In genomic region chr2:98464772-98465310, GRCh38 we compare ENCODE assay signal across 8 cellular contexts. TPM values are rescaled to one million over a fixed set of nuclear protein-coding genes. Genes with fewer than 3 reads are reported as not detected.
A peak's percentile ranks its signal among the peaks of the same experiment; 100 is the strongest.
DNase-seq lines count a peak whose midpoint lies in the region; ATAC-seq, FAIRE-seq and TF ChIP-seq lines count a peak whose summit lies in the region.

No MANE protein-coding gene starts in this region.

- no peak overlapping the region for H2BK12ac ChIP-seq in H9 (ENCODE audit: insufficient read length, low read depth, low read length)

- intact Hi-C loops in dendritic cell treated with granulocyte-macrophage colony-stimulating factor and Interleukin-4, amounts not matched to agents 40 ng/mL and 50 ng/mL, for 4 days (cut with micrococcal nuclease): loop anchor here (1.0 to 2.0 kb wide), 2 partner anchors 10 to 44 kb away; no protein-coding TSS in a partner anchor
- intact Hi-C loops in ascending aorta (cut with DNase I): no loop called here

- no CpG with 5 or more reads among the region's 12 CpGs for WGBS in H9 (ENCODE audit: extremely low coverage, insufficient read length, low lambda C conversion rate)
- 58 to 74% (median 59%) methylated on average over 12 of the region's 12 CpGs for WGBS in small intestine, 3 donors

- H2BK120ac ChIP-seq in H9 (ENCODE audit: low read depth, low read length, poor library complexity, severe bottlenecking): no peak overlapping the region

- no peaks in the 10 kb centered on the region for H3K23me2 ChIP-seq in H9 (ENCODE audit: insufficient read length, low read depth, low read length, poor library complexity, severe bottlenecking)

- peaks cover 7% of the 10 kb centered on the region; the same call in 1 of the 2 replicates for H3K79me2 ChIP-seq in H9 (ENCODE audit: insufficient read depth, low read length)

- no peak overlapping the region for H2BK20ac ChIP-seq in H9 (ENCODE audit: low read depth, low read length, poor library complexity, severe bottlenecking)

- TF ChIP-seq CTCF in H9 (conservative IDR thresholded peaks at IDR 0.05) (no peak), NB4 (IDR thresholded peaks at IDR 0.05; ENCODE audit: low read depth, low read length) (no peak), ascending aorta (IDR thresholded peaks at IDR 0.05) (no peak)

- H3K23ac ChIP-seq in H9 (ENCODE audit: insufficient read length, low read depth, low read length): no peak overlapping the region

- no peaks in the 10 kb centered on the region for H3K27me3 ChIP-seq in H9 (ENCODE audit: insufficient read depth, low read length)
- H3K27me3 ChIP-seq in small intestine (ENCODE audit: control insufficient read depth in 2 of 2, insufficient read depth in 2 of 2, low read length in 2 of 2): no peaks in the 10 kb centered on the region
- no peaks in the 10 kb centered on the region for H3K27me3 ChIP-seq in ascending aorta

- peaks cover 62 to 65% of the 10 kb centered on the region in 2 experiments for H3K4me1 Mint-ChIP-seq in H9
- H3K4me1 Mint-ChIP-seq in dendritic cell treated with granulocyte-macrophage colony-stimulating factor and Interleukin-4, amounts not matched to agents 40 ng/mL and 50 ng/mL, for 4 days (ENCODE audit: low read depth): peaks cover 85% of the 10 kb centered on the region

- 0 out of 2 replicates have a peak overlapping the region, but pooled peaks have one; percentile 33 for H3K14ac ChIP-seq in H9 (ENCODE audit: insufficient read depth, low read length)

- no peak for TF ChIP-seq POLR2A in NB4 (IDR thresholded peaks at IDR 0.05; ENCODE audit: extremely low read depth, insufficient read length)

- H3K56ac ChIP-seq in H9 (ENCODE audit: insufficient read length, low read depth, low read length): no peak overlapping the region

- no peak overlapping the region for H3K4me2 ChIP-seq in H9 (ENCODE audit: insufficient read depth, insufficient read length, low read length)

- H2BK5ac ChIP-seq in H9 (ENCODE audit: insufficient read length, low read length): no peak overlapping the region

- H3K4ac ChIP-seq in H9 (ENCODE audit: low read depth, low read length): no peak overlapping the region

- H3K27ac Mint-ChIP-seq in H9: peak overlapping the region in 2 of 3 experiments; percentile 70 to 96; a peak in 3 of 7 replicates
- peak overlapping the region; percentile 94 for H3K27ac Mint-ChIP-seq in dendritic cell treated with granulocyte-macrophage colony-stimulating factor and Interleukin-4, amounts not matched to agents 40 ng/mL and 50 ng/mL, for 4 days

- no peak overlapping the region for H4K8ac ChIP-seq in H9 (replicated peaks; ENCODE audit: insufficient read length, low read depth, low read length)

- no peak overlapping the region for H3T11ph ChIP-seq in H9 (ENCODE audit: low read length)

- no peaks in the 10 kb centered on the region for H3K36me3 ChIP-seq in small intestine (ENCODE audit: control insufficient read depth in 2 of 2, insufficient read depth in 2 of 2, low read length in 2 of 2)
- no peaks in the 10 kb centered on the region for H3K36me3 ChIP-seq in ascending aorta

- H3K4me3 ChIP-seq in NB4 (ENCODE audit: low read depth, low read length) (peak overlapping the region; percentile 45), small intestine (ENCODE audit: low read depth in 1 of 2, low read length in 2 of 2) (no peak overlapping the region), ascending aorta (no peak overlapping the region)

- H2BK15ac ChIP-seq in H9 (ENCODE audit: low read depth, low read length): no peak overlapping the region

- no peaks in the 10 kb centered on the region for H3K27me3 Mint-ChIP-seq in H9 (ENCODE audit: low read depth)
- H3K27me3 Mint-ChIP-seq in dendritic cell treated with granulocyte-macrophage colony-stimulating factor and Interleukin-4, amounts not matched to agents 40 ng/mL and 50 ng/mL, for 4 days: no peaks in the 10 kb centered on the region

- no peak overlapping the region for H3K18ac ChIP-seq in H9 (ENCODE audit: insufficient read length, low read depth, low read length)

- H3K79me1 ChIP-seq in H9 (ENCODE audit: insufficient read depth, low read depth, low read length, poor library complexity, severe bottlenecking): peaks cover 3% of the 10 kb centered on the region

- H3K4me1 ChIP-seq in H9 (ENCODE audit: insufficient read depth, low read length): peaks cover 10% of the 10 kb centered on the region; the same call in 1 of the 2 replicates
- H3K4me1 ChIP-seq in small intestine (ENCODE audit: control insufficient read depth in 2 of 2, insufficient read depth in 1 of 2, low read depth in 1 of 2, low read length in 1 of 2): peaks cover 4 to 5% of the 10 kb centered on the region in 2 donors
- no peaks in the 10 kb centered on the region for H3K4me1 ChIP-seq in ascending aorta

- peaks cover 5 to 10% (median 6%) of the 10 kb centered on the region in 3 experiments for H3K36me3 Mint-ChIP-seq in H9 (ENCODE audit: insufficient read depth in 1 of 3, low read depth in 3 of 3)
- H3K36me3 Mint-ChIP-seq in dendritic cell treated with granulocyte-macrophage colony-stimulating factor and Interleukin-4, amounts not matched to agents 40 ng/mL and 50 ng/mL, for 4 days (ENCODE audit: low read depth): peaks cover 25% of the 10 kb centered on the region

- ATAC-seq in GM18508 (IDR thresholded peaks at IDR 0.05; ENCODE audit: insufficient read depth, unreplicated experiment): peak; percentile 28

- H4K5ac ChIP-seq in H9 (ENCODE audit: insufficient read length, low read depth, low read length): no peak overlapping the region

- H3K9me3 ChIP-seq in H9 (ENCODE audit: control insufficient read depth, low read depth, low read length) (no peaks in the 10 kb centered on the region), small intestine (ENCODE audit: control insufficient read depth, low read depth) (no peaks in the 10 kb centered on the region), ascending aorta (no peaks in the 10 kb centered on the region)

- FAIRE-seq in small intestine (lab: Jason Lieb, UNC): no peak

- no peak overlapping the region for H3K27ac ChIP-seq in H9 (ENCODE audit: insufficient read length, low read depth, low read length)
- peak overlapping the region; percentile 72 to 91 for H3K27ac ChIP-seq in small intestine (ENCODE audit: low read depth in 1 of 2, low read length in 1 of 2)
- H3K27ac ChIP-seq in ascending aorta: peak overlapping the region in 1 of 2 donors; percentile 48

- DNase-seq in H9 (no peak), NB4 (ENCODE audit: low read depth) (peak; percentile 96), small intestine (peak; percentile 46), ascending aorta (ENCODE audit: low spot score in 2 of 2) (no peak), NCI-H1436 (lab: John Stamatoyannopoulos, UW) (no peak)
- DNase-seq in stimulated activated CD4-positive, alpha-beta T cell treated with anti-CD3 and anti-CD28 coated beads, Interleukin-4, amount 100 ng/mL, for 1 hour: no peak

- H2AK5ac ChIP-seq in H9 (ENCODE audit: insufficient read length, low read length): no peak overlapping the region

- no peak overlapping the region for H3K9ac ChIP-seq in H9 (ENCODE audit: extremely low read depth, insufficient read length, low read length)

- H4K20me1 ChIP-seq in H9 (ENCODE audit: control insufficient read depth, insufficient read depth, insufficient read length): no peaks in the 10 kb centered on the region

- H4K91ac ChIP-seq in H9 (ENCODE audit: insufficient read length, low read depth, low read length): no peak overlapping the region

- no peaks in the 10 kb centered on the region for H3K9me3 Mint-ChIP-seq in H9
- H3K9me3 Mint-ChIP-seq in dendritic cell treated with granulocyte-macrophage colony-stimulating factor and Interleukin-4, amounts not matched to agents 40 ng/mL and 50 ng/mL, for 4 days: peaks cover 9% of the 10 kb centered on the region

- no peak overlapping the region for H3K4me3 Mint-ChIP-seq in H9
- H3K4me3 Mint-ChIP-seq in dendritic cell treated with granulocyte-macrophage colony-stimulating factor and Interleukin-4, amounts not matched to agents 40 ng/mL and 50 ng/mL, for 4 days: peak overlapping the region; percentile 59

- H2AFZ ChIP-seq in H9 (ENCODE audit: low read length): no peak overlapping the region

RNA-seq across cellular contexts. Expression of gene INPP4A, which starts 20.2 kb away (rescaled TPM):
- total RNA-seq in H9 (2021) (55.2 and 55.3 TPM in 2 replicates), ascending aorta (52.8 TPM)
- 1 to 10 TPM; 1.6 to 6.1 (median 2.2) TPM for polyA plus RNA-seq in small intestine

Comparison
In these comparisons a context has a peak if more than half of its experiments do, and no peak if none do; other contexts are left out.
1. DNase-seq: peak in NB4 (single experiment) and small intestine (single experiment); none in H9 (single experiment), ascending aorta (0 of 2), NCI-H1436 (single experiment) and stimulated activated CD4-positive, alpha-beta T cell treated with anti-CD3 and anti-CD28 coated beads, Interleukin-4, amount 100 ng/mL, for 1 hour (single experiment).